In the genomic region with DNA sequence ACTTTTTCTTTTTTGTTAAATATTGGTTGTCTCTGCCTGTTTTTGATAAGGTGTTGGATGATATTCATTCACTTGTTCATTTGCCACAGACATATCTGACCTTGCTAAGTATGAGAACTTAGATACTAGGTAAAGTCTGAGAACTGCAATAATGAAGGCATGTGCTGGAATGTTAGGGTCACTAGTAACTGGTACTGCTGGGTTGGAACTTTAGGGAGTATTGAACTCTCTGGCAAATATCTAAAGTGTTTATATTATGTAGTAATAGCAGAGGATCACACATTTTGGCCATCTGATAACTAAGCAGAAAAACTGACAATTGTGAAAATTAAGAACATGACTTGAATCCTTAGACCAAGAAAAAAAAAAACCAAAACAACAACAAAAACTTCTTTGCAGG, we compare ENCODE assay signal across 39 cellular contexts.
"Had no signal": no experiment of that assay in that cellular context is flagged by ENCODE, and none has a peak within 500 bp of the region (broad histone marks: within the 10 kb centered on the region; RNA-seq: fewer than 3 reads in every experiment).

No MANE protein-coding gene starts in this region.

- H3K36me3 ChIP-seq: ascending aorta, cardiac muscle cell had no signal

- H3K27ac ChIP-seq: ascending aorta, cardiac muscle cell, VCaP had no signal

- H3K4me3 ChIP-seq: ascending aorta, cardiac muscle cell had no signal

- DNase-seq: activated B cell treated with CpG ODN at 0.5 μM for 24 hours; activated CD4-positive, alpha-beta memory T cell treated with anti-CD3 and anti-CD28 coated beads for 36 hours; activated CD4-positive, alpha-beta T cell treated with anti-CD3 and anti-CD28 coated beads for 4 hours; activated CD4-positive, alpha-beta T cell treated with anti-CD3 and anti-CD28 coated beads, Interleukin-2, amount 10 ng/mL, durations not matched to agents 24 days and 14 days; activated CD4-positive, alpha-beta T cell treated with anti-CD3 and anti-CD28 coated beads, Interleukin-2, amount 50 U/mL, for 1 hour; activated CD4-positive, alpha-beta T cell treated with anti-CD3 and anti-CD28 coated beads, Interleukin-2, amount 50 U/mL, for 4 hours; activated CD4-positive, CD25-positive, alpha-beta regulatory T cell treated with anti-CD3 and anti-CD28 coated beads, Interleukin-2, amount 50 U/mL, for 72 hours; activated CD8-positive, alpha-beta memory T cell treated with anti-CD3 and anti-CD28 coated beads, Interleukin-2, amount 50 U/mL, for 4 hours; activated CD8-positive, alpha-beta T cell treated with anti-CD3 and anti-CD28 coated beads for 36 hours; activated effector memory CD4-positive, alpha-beta T cell treated with Interleukin-2 at 50 U/mL for 16 hours; activated gamma-delta T cell; activated naive CD4-positive, alpha-beta T cell treated with anti-CD3 and anti-CD28 coated beads, Interleukin-2, amount 10 ng/mL, durations not matched to agents 7 days and 5 days; activated naive CD4-positive, alpha-beta T cell treated with Interleukin-2 at 50 U/mL for 16 hours; activated naive CD8-positive, alpha-beta T cell treated with anti-CD3 and anti-CD28 coated beads, Interleukin-2, amount 10 ng/mL, durations not matched to agents 7 days and 5 days; activated naive CD8-positive, alpha-beta T cell treated with anti-CD3 and anti-CD28 coated beads, Interleukin-2, amount 50 U/mL, for 24 hours; activated T-cell treated with anti-CD3 and anti-CD28 coated beads for 4 hours; activated T-cell treated with anti-CD3 and anti-CD28 coated beads, Interleukin-2, amount 50 U/mL, for 1 hour; activated T-cell treated with anti-CD3 and anti-CD28 coated beads, Interleukin-2, amount 50 U/mL, for 4 hours; activated T-cell treated with anti-CD3 and anti-CD28 coated beads, Interleukin-2, amount 50 U/mL, for 72 hours; amygdala; anterior cingulate cortex; caudate nucleus; SW 1271; T-helper 1 cell; T-helper 2 cell; T-helper 9 cell had no signal

- H3K4me1 ChIP-seq: ascending aorta had no signal

- ATAC-seq: activated CD8-positive, alpha-beta T cell treated with anti-CD3 and anti-CD28 coated beads for 36 hours; activated naive CD8-positive, alpha-beta T cell treated with anti-CD3 and anti-CD28 coated beads, Interleukin-2, amount 50 U/mL, for 24 hours; activated T-cell treated with anti-CD3 and anti-CD28 coated beads, Interleukin-2, amount 50 U/mL, for 4 hours; activated T-cell treated with anti-CD3 and anti-CD28 coated beads, Interleukin-2, amount 50 U/mL, for 72 hours had no signal

- H3K36me3 Mint-ChIP-seq: activated CD4-positive, alpha-beta memory T cell treated with anti-CD3 and anti-CD28 coated beads for 36 hours; activated naive CD4-positive, alpha-beta T cell treated with anti-CD3 and anti-CD28 coated beads, Interleukin-2, amount 10 ng/mL, durations not matched to agents 7 days and 5 days; activated naive CD4-positive, alpha-beta T cell treated with anti-CD3 and anti-CD28 coated beads, Interleukin-2, amount 50 U/mL, for 24 hours; activated naive CD8-positive, alpha-beta T cell; activated naive CD8-positive, alpha-beta T cell treated with anti-CD3 and anti-CD28 coated beads, Interleukin-2, amount 10 ng/mL, durations not matched to agents 7 days and 5 days; brain had no signal

- H3K9me3 ChIP-seq: ascending aorta had no signal

- H3K9me3 Mint-ChIP-seq: activated CD4-positive, alpha-beta memory T cell treated with anti-CD3 and anti-CD28 coated beads for 36 hours; activated naive CD4-positive, alpha-beta T cell treated with anti-CD3 and anti-CD28 coated beads, Interleukin-2, amount 10 ng/mL, durations not matched to agents 7 days and 5 days; activated T-cell treated with anti-CD3 and anti-CD28 coated beads, Interleukin-2, amount 50 U/mL, for 4 hours; brain; T-helper 1 cell treated with Interleukin-12 subunit alpha and Interleukin-12 subunit beta and Interleukin-4 antibody, amounts not matched to agents 30 μg/mL and 1 μg/mL, for 36 hours had no signal

- FAIRE-seq: bronchial epithelial cell, TTC549 had no signal

- H3K27me3 Mint-ChIP-seq: activated B cell treated with CpG ODN at 0.5 μM for 24 hours; activated CD4-positive, alpha-beta memory T cell treated with anti-CD3 and anti-CD28 coated beads for 36 hours; activated CD4-positive, alpha-beta T cell treated with anti-CD3 and anti-CD28 coated beads, Interleukin-2, amount 10 ng/mL, durations not matched to agents 24 days and 14 days; activated CD8-positive, alpha-beta T cell treated with anti-CD3 and anti-CD28 coated beads for 36 hours; activated naive CD4-positive, alpha-beta T cell treated with anti-CD3 and anti-CD28 coated beads, Interleukin-2, amount 10 ng/mL, durations not matched to agents 7 days and 5 days; activated naive CD4-positive, alpha-beta T cell treated with anti-CD3 and anti-CD28 coated beads, Interleukin-2, amount 50 U/mL, for 24 hours; activated naive CD8-positive, alpha-beta T cell; activated naive CD8-positive, alpha-beta T cell treated with anti-CD3 and anti-CD28 coated beads, Interleukin-2, amount 10 ng/mL, durations not matched to agents 7 days and 5 days; activated naive CD8-positive, alpha-beta T cell treated with anti-CD3 and anti-CD28 coated beads, Interleukin-2, amount 50 U/mL, for 24 hours; brain; central memory CD8-positive, alpha-beta T cell had no signal

- H3K4me3 Mint-ChIP-seq: activated B cell treated with CpG ODN at 0.5 μM for 24 hours; activated CD4-positive, alpha-beta memory T cell treated with anti-CD3 and anti-CD28 coated beads for 36 hours; activated CD4-positive, alpha-beta T cell treated with anti-CD3 and anti-CD28 coated beads, Interleukin-2, amount 10 ng/mL, durations not matched to agents 24 days and 14 days; activated CD8-positive, alpha-beta T cell treated with anti-CD3 and anti-CD28 coated beads for 36 hours; activated naive CD4-positive, alpha-beta T cell treated with anti-CD3 and anti-CD28 coated beads, Interleukin-2, amount 10 ng/mL, durations not matched to agents 7 days and 5 days; activated naive CD4-positive, alpha-beta T cell treated with anti-CD3 and anti-CD28 coated beads, Interleukin-2, amount 50 U/mL, for 24 hours; activated naive CD8-positive, alpha-beta T cell; activated naive CD8-positive, alpha-beta T cell treated with anti-CD3 and anti-CD28 coated beads, Interleukin-2, amount 10 ng/mL, durations not matched to agents 7 days and 5 days; activated naive CD8-positive, alpha-beta T cell treated with anti-CD3 and anti-CD28 coated beads, Interleukin-2, amount 50 U/mL, for 24 hours; activated T-cell treated with anti-CD3 and anti-CD28 coated beads, Interleukin-2, amount 50 U/mL, for 4 hours; activated T-cell treated with anti-CD3 and anti-CD28 coated beads, Interleukin-2, amount 50 U/mL, for 72 hours; activated T-helper 1 cell treated with anti-CD3 and anti-CD28 coated beads, Interleukin-12 subunit alpha, Interleukin-12 subunit beta, Interleukin-2, Interleukin-4 antibody, amounts not matched to agents 30 ng/mL and 10 ng/mL and 1 ng/mL, durations not matched to agents 14 hours and 24 hours and 36 hours; brain; central memory CD8-positive, alpha-beta T cell; T-helper 1 cell treated with Interleukin-12 subunit alpha and Interleukin-12 subunit beta and Interleukin-4 antibody, amounts not matched to agents 30 μg/mL and 1 μg/mL, for 36 hours; T-helper 2 cell treated with Interferon-gamma antibody and Interleukin-4, amounts not matched to agents 5 μg/mL and 100 μg/mL, for 36 hours had no signal

- H3K4me1 Mint-ChIP-seq: activated B cell treated with CpG ODN at 0.5 μM for 24 hours; activated CD4-positive, alpha-beta T cell treated with anti-CD3 and anti-CD28 coated beads, Interleukin-2, amount 10 ng/mL, durations not matched to agents 24 days and 14 days; activated naive CD4-positive, alpha-beta T cell treated with anti-CD3 and anti-CD28 coated beads, Interleukin-2, amount 10 ng/mL, durations not matched to agents 7 days and 5 days; activated naive CD4-positive, alpha-beta T cell treated with anti-CD3 and anti-CD28 coated beads, Interleukin-2, amount 50 U/mL, for 24 hours; activated naive CD8-positive, alpha-beta T cell treated with anti-CD3 and anti-CD28 coated beads, Interleukin-2, amount 10 ng/mL, durations not matched to agents 7 days and 5 days; activated naive CD8-positive, alpha-beta T cell treated with anti-CD3 and anti-CD28 coated beads, Interleukin-2, amount 50 U/mL, for 24 hours; brain; central memory CD8-positive, alpha-beta T cell had no signal

- H3K27ac Mint-ChIP-seq: activated B cell treated with CpG ODN at 0.5 μM for 24 hours; activated CD4-positive, alpha-beta memory T cell treated with anti-CD3 and anti-CD28 coated beads for 36 hours; activated CD4-positive, alpha-beta T cell treated with anti-CD3 and anti-CD28 coated beads, Interleukin-2, amount 10 ng/mL, durations not matched to agents 24 days and 14 days; activated CD8-positive, alpha-beta T cell treated with anti-CD3 and anti-CD28 coated beads for 36 hours; activated naive CD4-positive, alpha-beta T cell treated with anti-CD3 and anti-CD28 coated beads, Interleukin-2, amount 10 ng/mL, durations not matched to agents 7 days and 5 days; activated naive CD4-positive, alpha-beta T cell treated with anti-CD3 and anti-CD28 coated beads, Interleukin-2, amount 50 U/mL, for 24 hours; activated naive CD8-positive, alpha-beta T cell; activated naive CD8-positive, alpha-beta T cell treated with anti-CD3 and anti-CD28 coated beads, Interleukin-2, amount 10 ng/mL, durations not matched to agents 7 days and 5 days; activated naive CD8-positive, alpha-beta T cell treated with anti-CD3 and anti-CD28 coated beads, Interleukin-2, amount 50 U/mL, for 24 hours; activated T-cell treated with anti-CD3 and anti-CD28 coated beads, Interleukin-2, amount 50 U/mL, for 72 hours; activated T-helper 1 cell treated with anti-CD3 and anti-CD28 coated beads, Interleukin-12 subunit alpha, Interleukin-12 subunit beta, Interleukin-2, Interleukin-4 antibody, amounts not matched to agents 30 ng/mL and 10 ng/mL and 1 ng/mL, durations not matched to agents 14 hours and 24 hours and 36 hours; activated T-helper 2 cell treated with anti-CD3 and anti-CD28 coated beads, Interferon-gamma antibody, Interleukin-2, Interleukin-4, amounts not matched to agents 10 μg/mL and 5 μg/mL and 100 μg/mL, durations not matched to agents 14 hours and 24 hours and 36 hours; brain; T-helper 1 cell treated with Interleukin-12 subunit alpha and Interleukin-12 subunit beta and Interleukin-4 antibody, amounts not matched to agents 30 μg/mL and 1 μg/mL, for 36 hours; T-helper 2 cell treated with Interferon-gamma antibody and Interleukin-4, amounts not matched to agents 5 μg/mL and 100 μg/mL, for 36 hours had no signal

- H3K27me3 ChIP-seq: ascending aorta, cardiac muscle cell had no signal
